8 cellular contexts compared by ENCODE assay signal in genomic region chr20:6122873-6123649, GRCh38. TPM values are rescaled to one million over a fixed set of nuclear protein-coding genes. Genes with fewer than 3 reads are reported as not detected.
DNase-seq lines count a peak whose midpoint lies in the region; ATAC-seq and TF ChIP-seq lines count a peak whose summit lies in the region.

A gene with protein sequence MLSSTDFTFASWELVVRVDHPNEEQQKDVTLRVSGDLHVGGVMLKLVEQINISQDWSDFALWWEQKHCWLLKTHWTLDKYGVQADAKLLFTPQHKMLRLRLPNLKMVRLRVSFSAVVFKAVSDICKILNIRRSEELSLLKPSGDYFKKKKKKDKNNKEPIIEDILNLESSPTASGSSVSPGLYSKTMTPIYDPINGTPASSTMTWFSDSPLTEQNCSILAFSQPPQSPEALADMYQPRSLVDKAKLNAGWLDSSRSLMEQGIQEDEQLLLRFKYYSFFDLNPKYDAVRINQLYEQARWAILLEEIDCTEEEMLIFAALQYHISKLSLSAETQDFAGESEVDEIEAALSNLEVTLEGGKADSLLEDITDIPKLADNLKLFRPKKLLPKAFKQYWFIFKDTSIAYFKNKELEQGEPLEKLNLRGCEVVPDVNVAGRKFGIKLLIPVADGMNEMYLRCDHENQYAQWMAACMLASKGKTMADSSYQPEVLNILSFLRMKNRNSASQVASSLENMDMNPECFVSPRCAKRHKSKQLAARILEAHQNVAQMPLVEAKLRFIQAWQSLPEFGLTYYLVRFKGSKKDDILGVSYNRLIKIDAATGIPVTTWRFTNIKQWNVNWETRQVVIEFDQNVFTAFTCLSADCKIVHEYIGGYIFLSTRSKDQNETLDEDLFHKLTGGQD (minus strand): TSS chr20:6123030. CDS start chr20:6119554, 3,476 bp downstream.

- H3K4me1 ChIP-seq in mucosa of descending colon (ENCODE audit: low read depth) (peaks cover 9% of the 10 kb centered on the region), subcutaneous abdominal adipose tissue (ENCODE audit: control insufficient read depth in 5 of 5, insufficient read depth in 5 of 5, low read length in 5 of 5) (peaks cover 0 to 18% (median 16%) of the 10 kb centered on the region in 5 donors)

- H3K4me3 ChIP-seq in epithelial cell of esophagus (ENCODE audit: low read length) = peak within 1 kb of the TSS; percentile 81
- H3K4me3 ChIP-seq in mucosa of descending colon = peak within 1 kb of the TSS; percentile 33
- peak within 1 kb of the TSS; percentile 45 to 64 (median 57) for H3K4me3 ChIP-seq in subcutaneous abdominal adipose tissue (ENCODE audit: low read depth in 1 of 5, low read length in 5 of 5)

- peaks cover 3 to 16% (median 12%) of the 10 kb centered on the region in 5 donors for H3K27me3 ChIP-seq in subcutaneous abdominal adipose tissue (ENCODE audit: control insufficient read depth in 5 of 5, insufficient read depth in 4 of 5, low read length in 5 of 5)

- DNase-seq in DMS114 treated with DMSO at 0.1 percent for 48 hours (lab: John Stamatoyannopoulos, UW; ENCODE audit: unreplicated experiment) (peak; percentile 7), NCI-H1092 (lab: John Stamatoyannopoulos, UW) (peak; percentile 70), UCSD-AML1 (lab: John Stamatoyannopoulos, UW; ENCODE audit: unreplicated experiment) (peak; percentile 42), epithelial cell of esophagus (ENCODE audit: low read depth) (peak; percentile 98), mucosa of descending colon (peak; percentile 84 to 89 (median 88))
- DNase-seq in NK-92 treated with Interleukin-12 subunit alpha and Interleukin-12 subunit beta, amount 100 ng/mL, for 24 hours (lab: John Stamatoyannopoulos, UW) = no peak

- H3K27ac ChIP-seq in subcutaneous abdominal adipose tissue (ENCODE audit: low read depth, low read length) = no peak within 1 kb of the TSS

- intact Hi-C loops in mucosa of descending colon (cut with DNase I, micrococcal nuclease) = no loop called here

- H3K36me3 ChIP-seq in mucosa of descending colon (ENCODE audit: low read depth) (no peaks in the 10 kb centered on the region), subcutaneous abdominal adipose tissue (ENCODE audit: control insufficient read depth in 5 of 5, insufficient read depth in 5 of 5, low read length in 5 of 5) (no peaks in the 10 kb centered on the region)

- ATAC-seq in GM21737 (IDR thresholded peaks at IDR 0.05; ENCODE audit: unreplicated experiment) (peak; percentile 75), mucosa of descending colon (peak; percentile 88)

- TF ChIP-seq CTCF in epithelial cell of esophagus (IDR thresholded peaks at IDR 0.05; ENCODE audit: insufficient read depth, low read depth, low read length, missing control alignments) (no peak), mucosa of descending colon (IDR thresholded peaks at IDR 0.05) (no peak)

- peak within 1 kb of the TSS in 2 of 5 donors; percentile 22 to 39 for H3K9ac ChIP-seq in subcutaneous abdominal adipose tissue (ENCODE audit: low read length in 5 of 5)

- H3K9me3 ChIP-seq in mucosa of descending colon (no peaks in the 10 kb centered on the region), subcutaneous abdominal adipose tissue (ENCODE audit: control insufficient read depth in 5 of 5, low read length in 5 of 5) (no peaks in the 10 kb centered on the region)

RNA-seq across cellular contexts. Expression of the gene that starts here (rescaled TPM):
- total RNA-seq in mucosa of descending colon = 100 to 1,000 TPM in 1 of 3 donors, 10 to 100 TPM in 2; 17.4 to 102 (median 54.1) TPM
